Comparison of ENCODE assay signal across 8 cellular contexts in genomic region chr4:82780398-82781231, GRCh38. TPM values are rescaled to one million over a fixed set of nuclear protein-coding genes. Genes with fewer than 3 reads are reported as not detected.
DNase-seq lines count a peak whose midpoint lies in the region; ATAC-seq and TF ChIP-seq lines count a peak whose summit lies in the region.

No MANE protein-coding gene starts in this region.

- H3K4me3 ChIP-seq in GM23338 (no peak overlapping the region), lower leg skin (ENCODE audit: low read depth, poor library complexity, severe bottlenecking) (no peak overlapping the region)

- H3K27me3 Mint-ChIP-seq in GM23338 (ENCODE audit: insufficient read depth, low read depth, poor library complexity), result peaks cover 55% of the 10 kb centered on the region

- 0 out of 4 replicates have a peak, but pooled peaks of 1 of the 2 experiments have one; percentile 10 for TF ChIP-seq CTCF in GM23338 (conservative IDR thresholded peaks at IDR 0.05; ENCODE audit: low read depth in 2 of 2)
- TF ChIP-seq CTCF in lower leg skin (IDR thresholded peaks at IDR 0.05), result no peak

- H3K9me3 Mint-ChIP-seq in GM23338, result no peaks in the 10 kb centered on the region; the same call in 2 of the 3 replicates

- ATAC-seq in GM23338 (peak; percentile 52), HG03378 (IDR thresholded peaks at IDR 0.05; ENCODE audit: unreplicated experiment) (no peak)

- H3K4me3 Mint-ChIP-seq in GM23338, result no peak overlapping the region

- intact Hi-C loops in lower leg skin (cut with DNase I; ENCODE audit: low total_unique reads), result no loop called here

- no peaks in the 10 kb centered on the region; the same call in 2 of the 3 replicates for H3K36me3 Mint-ChIP-seq in GM23338 (ENCODE audit: low read depth)

- H3K27ac Mint-ChIP-seq in GM23338, result no peak overlapping the region

- H3K4me2 ChIP-seq in GM23338, result no peak overlapping the region

- DNase-seq in Ammon's horn (ENCODE audit: low spot score) (peak; percentile 71), GM23338 (ENCODE audit: low spot score) (peak; percentile 21), NCI-H187 treated with DMSO at 0.1 percent for 48 hours (lab: John Stamatoyannopoulos, UW) (peak; percentile 84), anterior cingulate cortex (lab: John Stamatoyannopoulos, UW) (peak in 41 of 58 donors; percentile 3 to 81 (median 39)), lower leg skin (ENCODE audit: low spot score in 2 of 2) (peak; percentile 40 to 91), AML-193 (lab: John Stamatoyannopoulos, UW) (no peak)
- DNase-seq in stimulated activated CD4-positive, alpha-beta T cell treated with anti-CD3 and anti-CD28 coated beads, Interleukin-15, amount 100 ng/mL, for 24 hours, result no peak

- H3K4me1 ChIP-seq in GM23338 (ENCODE audit: insufficient read depth), result peaks cover 32% of the 10 kb centered on the region

- peaks cover 68% of the 10 kb centered on the region for H3K27me3 ChIP-seq in GM23338 (ENCODE audit: insufficient read depth)

- 29 to 35% methylated on average over 10 of the region's 10 CpGs for WGBS in lower leg skin, 2 donors

- no peaks in the 10 kb centered on the region for H3K9me2 ChIP-seq in GM23338 (ENCODE audit: insufficient read depth)

- H3K27ac ChIP-seq in GM23338 (ENCODE audit: low read depth), result no peak overlapping the region

- H3K79me2 ChIP-seq in GM23338 (replicated peaks; ENCODE audit: insufficient read depth), result no peaks in the 10 kb centered on the region

- H3K36me3 ChIP-seq in GM23338 (ENCODE audit: insufficient read depth), result no peaks in the 10 kb centered on the region

- H3K4me1 Mint-ChIP-seq in GM23338, result peaks cover 33% of the 10 kb centered on the region

- H4K20me1 ChIP-seq in GM23338 (replicated peaks; ENCODE audit: insufficient read depth), result peaks cover 4% of the 10 kb centered on the region

- H2AFZ ChIP-seq in GM23338, result no peak overlapping the region

- no peaks in the 10 kb centered on the region for H3F3A ChIP-seq in GM23338 (replicated peaks; ENCODE audit: low read depth)

- TF ChIP-seq POLR2A in lower leg skin (IDR thresholded peaks at IDR 0.05), result no peak

TF ChIP-seq in GM23338, 12 proteins besides CTCF, POLR2A, EP300 and RAD21:
- no peak for TF ChIP-seq ZNF331 (CRISPR knock-in tag; IDR thresholded peaks at IDR 0.05; ENCODE audit: low read depth)

RNA-seq across cellular contexts. Expression of gene SCD5, which starts 18.0 kb away (rescaled TPM):
- 1.5 and 1.6 TPM in 2 replicates for total RNA-seq in GM23338 (2014; rRNA removed; shearing (Covaris generic))
- polyA plus RNA-seq in GM23338 (2016; fragmentation: Nextera tagmentation; extraction: Ambion mirVana), result 0.79 and 0.85 TPM in 2 replicates
- 10 to 100 TPM in 2 of 4 donors, 1 to 10 TPM in 2; 4.6 to 16.9 (median 11.6) TPM for total RNA-seq in lower leg skin

Comparison
In these comparisons a context has a peak if more than half of its experiments do, and no peak if none do; other contexts are left out.
1. DNase-seq: peak in Ammon's horn (single experiment), GM23338 (single experiment), NCI-H187 treated with DMSO at 0.1 percent for 48 hours (single experiment), anterior cingulate cortex (41 of 58) and lower leg skin (2 of 2); none in AML-193 (0 of 2) and stimulated activated CD4-positive, alpha-beta T cell treated with anti-CD3 and anti-CD28 coated beads, Interleukin-15, amount 100 ng/mL, for 24 hours (single experiment).